ENCODE assay signal across 10 cellular contexts in genomic region chr14:61569308-61569707, GRCh38.
A peak's percentile ranks its signal among the peaks of the same experiment; 100 is the strongest.
DNase-seq lines count a peak whose midpoint lies in the region; ATAC-seq, FAIRE-seq and TF ChIP-seq lines count a peak whose summit lies in the region.
"Had no signal": no experiment of that assay in that cellular context is flagged by ENCODE, and none has a peak within 500 bp of the region (broad histone marks: within the 10 kb centered on the region; RNA-seq: fewer than 3 reads in every experiment).

No MANE protein-coding gene starts in this region.

- H3K27me3 Mint-ChIP-seq in activated naive CD8-positive, alpha-beta T cell treated with anti-CD3 and anti-CD28 coated beads, Interleukin-2, amount 50 U/mL, for 24 hours: no peaks in the 10 kb centered on the region

- H3K9me2 ChIP-seq in GM23248 (ENCODE audit: insufficient read depth): no peaks in the 10 kb centered on the region

- TF ChIP-seq CTCF in A549 (IDR thresholded peaks at IDR 0.05) (no peak), right lobe of liver (IDR thresholded peaks at IDR 0.05) (no peak)

- CTCF ChIA-PET in A549 (lab: Yijun Ruan, JAX): interaction anchor here (1.0 to 2.0 kb wide), 4 partner anchors 9 to 268 kb away, joined by 3 to 8 read pairs (median 4); no protein-coding TSS in a partner anchor

- H3K36me3 ChIP-seq in GM23248 (ENCODE audit: low read depth) (no peaks in the 10 kb centered on the region), right lobe of liver (no peaks in the 10 kb centered on the region)
- H3K36me3 ChIP-seq: WERI-Rb-1 had no signal

- H3K4me3 ChIP-seq in A549 (no peak overlapping the region), GM23248 (0 out of 2 replicates have a peak overlapping the region, but pooled peaks have one; percentile 13), right lobe of liver (no peak overlapping the region)

- FAIRE-seq in A549 (lab: Jason Lieb, UNC): no peak
- FAIRE-seq: D721Med had no signal

- H3K27ac ChIP-seq in A549: peak overlapping the region; percentile 61 to 77
- H3K27ac ChIP-seq in GM23248: peak overlapping the region; percentile 93
- H3K27ac ChIP-seq in right lobe of liver: peak overlapping the region in 2 of 3 donors; percentile 32 to 48
- H3K27ac ChIP-seq: WERI-Rb-1 had no signal

- no peaks in the 10 kb centered on the region for H3K9me3 Mint-ChIP-seq in activated naive CD8-positive, alpha-beta T cell treated with anti-CD3 and anti-CD28 coated beads, Interleukin-2, amount 50 U/mL, for 24 hours

- peak overlapping the region; percentile 36 for H3K4me3 Mint-ChIP-seq in activated naive CD8-positive, alpha-beta T cell treated with anti-CD3 and anti-CD28 coated beads, Interleukin-2, amount 50 U/mL, for 24 hours

- no peak for TF ChIP-seq EP300 in A549 (IDR thresholded peaks at IDR 0.05)

- TF ChIP-seq POLR2A in A549 (IDR thresholded peaks at IDR 0.05; ENCODE audit: low read length) (no peak), right lobe of liver (IDR thresholded peaks at IDR 0.05) (no peak)

- POLR2A ChIA-PET in A549 (lab: Yijun Ruan, JAX): no interaction called here

- H3K27ac Mint-ChIP-seq in activated naive CD8-positive, alpha-beta T cell treated with anti-CD3 and anti-CD28 coated beads, Interleukin-2, amount 50 U/mL, for 24 hours: peak overlapping the region; percentile 78

- peaks cover 4% of the 10 kb centered on the region for H3K36me3 Mint-ChIP-seq in activated naive CD8-positive, alpha-beta T cell treated with anti-CD3 and anti-CD28 coated beads, Interleukin-2, amount 50 U/mL, for 24 hours (ENCODE audit: low read depth)

- H4K20me1 ChIP-seq in GM23248 (ENCODE audit: insufficient read depth): no peaks in the 10 kb centered on the region

- H3K27me3 ChIP-seq in GM23248 (replicated peaks; ENCODE audit: insufficient read depth) (no peaks in the 10 kb centered on the region), right lobe of liver (no peaks in the 10 kb centered on the region)

- WGBS in A549 (ENCODE audit: missing lambda C conversion rate): 62% methylated on average over 1 of the region's 1 CpG
- WGBS in GM23248 (ENCODE audit: low coverage in 1 of 2, low lambda C conversion rate in 2 of 2, missing lambda C conversion rate in 2 of 2), 2 experiments: 52 to 58% methylated on average over 1 of the region's 1 CpG
- 70% methylated on average over 1 of the region's 1 CpG for WGBS in right lobe of liver (ENCODE audit: insufficient coverage, low coverage, low lambda C conversion rate, missing lambda C conversion rate)

- intact Hi-C loops in right lobe of liver (cut with DNase I): no loop called here
- intact Hi-C loops in head of caudate nucleus (cut with DNase I): no loop called here

- H3K4me1 Mint-ChIP-seq in activated naive CD8-positive, alpha-beta T cell treated with anti-CD3 and anti-CD28 coated beads, Interleukin-2, amount 50 U/mL, for 24 hours: peaks cover 81% of the 10 kb centered on the region

- peak overlapping the region; percentile 31; the same call in 2 of the 3 replicates for H3K4me2 ChIP-seq in A549
- H3K4me2 ChIP-seq in GM23248 (ENCODE audit: unreplicated experiment): peak overlapping the region; percentile 55

- ATAC-seq in A549 (no peak), right lobe of liver (no peak), GM21528 (IDR thresholded peaks at IDR 0.05; ENCODE audit: low FRiP score, unreplicated experiment) (no peak)
- ATAC-seq in activated naive CD8-positive, alpha-beta T cell treated with anti-CD3 and anti-CD28 coated beads, Interleukin-2, amount 50 U/mL, for 24 hours: no peak

- peak overlapping the region; percentile 71 for H3K9ac ChIP-seq in GM23248

- no peak for TF ChIP-seq RAD21 in A549 (conservative IDR thresholded peaks at IDR 0.05 in 1 of 2, IDR thresholded peaks at IDR 0.05 in 1 of 2)

- peaks cover 66% of the 10 kb centered on the region for H3K79me2 ChIP-seq in GM23248 (ENCODE audit: insufficient read depth)

- peaks cover 81% of the 10 kb centered on the region for H3F3A ChIP-seq in GM23248 (ENCODE audit: insufficient read depth)

- H3K9me3 ChIP-seq in A549 (no peaks in the 10 kb centered on the region), GM23248 (ENCODE audit: low read depth) (no peaks in the 10 kb centered on the region), right lobe of liver (no peaks in the 10 kb centered on the region)

- no peak for DNase-seq in A549 (ENCODE audit: low read depth in 1 of 2, low spot score in 1 of 2)
- DNase-seq in GM23248: no peak
- no peak for DNase-seq in activated naive CD8-positive, alpha-beta T cell treated with anti-CD3 and anti-CD28 coated beads, Interleukin-2, amount 50 U/mL, for 24 hours
- DNase-seq in right lobe of liver: no peak
- no peak for DNase-seq in dermis blood vessel endothelial cell
- no peak for DNase-seq in head of caudate nucleus
- DNase-seq in middle frontal gyrus (ENCODE audit: extremely low spot score, low spot score): no peak
- DNase-seq: WERI-Rb-1 had no signal

- H2AFZ ChIP-seq in GM23248: no peak overlapping the region

- peaks cover 63% of the 10 kb centered on the region for H3K4me1 ChIP-seq in A549
- peaks cover 88% of the 10 kb centered on the region for H3K4me1 ChIP-seq in GM23248 (ENCODE audit: insufficient read depth)
- H3K4me1 ChIP-seq in right lobe of liver: peaks cover 0 to 11% (median 3%) of the 10 kb centered on the region in 4 donors

- in situ Hi-C loops in GM23248 (cut with MboI): loop anchor here (10.0 kb wide), 1 partner anchor 125 kb away; the partner anchor contains the start of gene HIF1A

TF ChIP-seq in A549, 52 proteins besides CTCF, POLR2A, EP300 and RAD21:
- TF ChIP-seq CHD4 (IDR thresholded peaks at IDR 0.05; ENCODE audit: borderline replicate concordance) (no peak), SREBF2 (IDR thresholded peaks at IDR 0.05) (no peak), FOSB (CRISPR knock-in tag; IDR thresholded peaks at IDR 0.05) (no peak), BCL3 (IDR thresholded peaks at IDR 0.05) (no peak), NFE2L2 (conservative IDR thresholded peaks at IDR 0.05; ENCODE audit: low read length) (no peak)
- TF ChIP-seq, protein P1, sequence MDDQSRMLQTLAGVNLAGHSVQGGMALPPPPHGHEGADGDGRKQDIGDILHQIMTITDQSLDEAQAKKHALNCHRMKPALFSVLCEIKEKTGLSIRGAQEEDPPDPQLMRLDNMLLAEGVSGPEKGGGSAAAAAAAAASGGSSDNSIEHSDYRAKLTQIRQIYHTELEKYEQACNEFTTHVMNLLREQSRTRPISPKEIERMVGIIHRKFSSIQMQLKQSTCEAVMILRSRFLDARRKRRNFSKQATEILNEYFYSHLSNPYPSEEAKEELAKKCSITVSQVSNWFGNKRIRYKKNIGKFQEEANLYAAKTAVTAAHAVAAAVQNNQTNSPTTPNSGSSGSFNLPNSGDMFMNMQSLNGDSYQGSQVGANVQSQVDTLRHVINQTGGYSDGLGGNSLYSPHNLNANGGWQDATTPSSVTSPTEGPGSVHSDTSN (IDR thresholded peaks at IDR 0.05): no peak

Comparison
In these comparisons a context has a peak if more than half of its experiments do, and no peak if none do; other contexts are left out.
1. H3K27ac ChIP-seq: peak in every context shown above with its lines; median percentile 93 in GM23248; 69 in A549; 40 in right lobe of liver.